1 cellular context compared by ENCODE assay signal in genomic region chr10:35336084-35336831, GRCh38.
TF ChIP-seq lines count a peak whose summit lies in the region.

Gene CCNY (plus strand): TSS chr10:35336509. CDS start chr10:35337054, 545 bp downstream.

TF ChIP-seq in HepG2, 621 proteins besides CTCF, POLR2A, EP300 and RAD21 (continued from another document):
- TF ChIP-seq RERE (CRISPR knock-in tag; IDR thresholded peaks at IDR 0.05; ENCODE audit: low read depth) (no peak), PHF8 (CRISPR knock-in tag; IDR thresholded peaks at IDR 0.05) (peak; percentile 89), ZNF558 (CRISPR knock-in tag; IDR thresholded peaks at IDR 0.05; ENCODE audit: borderline replicate concordance) (0 out of 2 replicates have a peak, but pooled peaks have one; percentile 4), ZNF607 (CRISPR knock-in tag; IDR thresholded peaks at IDR 0.05; ENCODE audit: borderline replicate concordance) (peak; percentile 68), PAWR (CRISPR knock-in tag; IDR thresholded peaks at IDR 0.05; ENCODE audit: borderline replicate concordance) (0 out of 2 replicates have a peak, but pooled peaks have one; percentile 45), YY1 (IDR thresholded peaks at IDR 0.05; ENCODE audit: insufficient read depth, insufficient replicate concordance, low read depth, low read length) (peak; percentile 75), ZNF232 (CRISPR knock-in tag; IDR thresholded peaks at IDR 0.05; ENCODE audit: borderline replicate concordance) (peak; percentile 68; the same call in 1 of the 2 replicates), SALL2 (CRISPR knock-in tag; IDR thresholded peaks at IDR 0.05) (peak; percentile 79; the same call in 1 of the 2 replicates), KIAA2018 (CRISPR knock-in tag; IDR thresholded peaks at IDR 0.05; ENCODE audit: borderline replicate concordance) (no peak), ZBTB46 (CRISPR knock-in tag; IDR thresholded peaks at IDR 0.05; ENCODE audit: borderline replicate concordance) (0 out of 2 replicates have a peak, but pooled peaks have one; percentile 57), JARID2 (CRISPR knock-in tag; IDR thresholded peaks at IDR 0.05; ENCODE audit: insufficient replicate concordance) (no peak), BCL6 (CRISPR knock-in tag; IDR thresholded peaks at IDR 0.05) (no peak), NFRKB (IDR thresholded peaks at IDR 0.05) (no peak), ZFAT (CRISPR knock-in tag; conservative IDR thresholded peaks at IDR 0.05) (no peak), ZNF280D (CRISPR knock-in tag; IDR thresholded peaks at IDR 0.05) (no peak), IKZF1 (IDR thresholded peaks at IDR 0.05) (no peak), ZNF616 (CRISPR knock-in tag; IDR thresholded peaks at IDR 0.05; ENCODE audit: low read depth) (peak; percentile 81), MTA1 (CRISPR knock-in tag; IDR thresholded peaks at IDR 0.05; ENCODE audit: borderline replicate concordance) (peak; percentile 58; the same call in 1 of the 2 replicates), SMAD3 (CRISPR knock-in tag; IDR thresholded peaks at IDR 0.05) (0 out of 2 replicates have a peak, but pooled peaks have one; percentile 18), ARNT2 (CRISPR knock-in tag; IDR thresholded peaks at IDR 0.05; ENCODE audit: low read depth) (peak; percentile 63; the same call in 1 of the 2 replicates), THAP11 (CRISPR knock-in tag; IDR thresholded peaks at IDR 0.05) (peak; percentile 68), ZNF768 (CRISPR knock-in tag; IDR thresholded peaks at IDR 0.05) (peak; percentile 26; the same call in 1 of the 2 replicates), RXRB (CRISPR knock-in tag; IDR thresholded peaks at IDR 0.05; ENCODE audit: borderline replicate concordance) (peak; percentile 36; the same call in 1 of the 2 replicates), SP5 (CRISPR knock-in tag; IDR thresholded peaks at IDR 0.05; ENCODE audit: borderline replicate concordance, low read depth) (peak; percentile 39; the same call in 1 of the 2 replicates), ZNF878 (CRISPR knock-in tag; IDR thresholded peaks at IDR 0.05) (no peak), TEF (CRISPR knock-in tag; IDR thresholded peaks at IDR 0.05) (0 out of 2 replicates have a peak, but pooled peaks have one; percentile 33), ZNF446 (CRISPR knock-in tag; IDR thresholded peaks at IDR 0.05) (peak; percentile 81; the same call in 1 of the 2 replicates), POLR2G (IDR thresholded peaks at IDR 0.05; ENCODE audit: low read depth, low read length) (peak; percentile 84), POLR2AphosphoS5 (IDR thresholded peaks at IDR 0.05; ENCODE audit: low read depth, low read length) (peak; percentile 65), FOXC1 (CRISPR knock-in tag; IDR thresholded peaks at IDR 0.05; ENCODE audit: borderline replicate concordance) (peak; percentile 74; the same call in 1 of the 2 replicates)
